In genomic region chr10:21191512-21191911, GRCh38 we compare ENCODE assay signal across 27 cellular contexts.
A peak's percentile ranks its signal among the peaks of the same experiment; 100 is the strongest.
DNase-seq lines count a peak whose midpoint lies in the region; ATAC-seq, FAIRE-seq and TF ChIP-seq lines count a peak whose summit lies in the region.
"Had no signal": no experiment of that assay in that cellular context is flagged by ENCODE, and none has a peak within 500 bp of the region (broad histone marks: within the 10 kb centered on the region; RNA-seq: fewer than 3 reads in every experiment).

No MANE protein-coding gene starts in this region.

- dilution Hi-C loops in endothelial cell of umbilical vein (cut with MboI; ENCODE audit: extremely low pct_ligation_motif_present, low sequenced_read_pairs) = no loop called here

- H3K4me3 ChIP-seq in PC-9 (no peak overlapping the region), endothelial cell of umbilical vein (replicated peaks in 1 of 3; ENCODE audit: insufficient read depth in 1 of 3, low read depth in 1 of 3, low read length in 3 of 3) (no peak overlapping the region), parathyroid adenoma (ENCODE audit: low read depth, low read length) (no peak overlapping the region)
- H3K4me3 ChIP-seq: GM23338, heart left ventricle, sigmoid colon had no signal

- H4K20me1 ChIP-seq in PC-9 (ENCODE audit: insufficient read depth) (no peaks in the 10 kb centered on the region), endothelial cell of umbilical vein (replicated peaks; ENCODE audit: control insufficient read depth, extremely low read depth, insufficient read depth, low read length) (no peaks in the 10 kb centered on the region)

- H3K9ac ChIP-seq in endothelial cell of umbilical vein (replicated peaks; ENCODE audit: extremely low read depth, insufficient read depth, low read length) = no peak overlapping the region
- H3K9ac ChIP-seq in parathyroid adenoma = no peak overlapping the region

- H3K4me1 ChIP-seq in PC-9 (replicated peaks; ENCODE audit: insufficient read depth) (peaks cover 50% of the 10 kb centered on the region), endothelial cell of umbilical vein (ENCODE audit: control insufficient read depth, extremely low read depth, insufficient read depth, low read length) (no peaks in the 10 kb centered on the region), parathyroid adenoma (peaks cover 8% of the 10 kb centered on the region)
- H3K4me1 ChIP-seq: sigmoid colon had no signal

- no peaks in the 10 kb centered on the region for H3K9me3 Mint-ChIP-seq in progenitor cell of endocrine pancreas (ENCODE audit: low read depth)

- ATAC-seq in GM18868 (IDR thresholded peaks at IDR 0.05; ENCODE audit: unreplicated experiment) = no peak
- ATAC-seq: activated CD8-positive, alpha-beta memory T cell treated with anti-CD3 and anti-CD28 coated beads, Interleukin-2, amount 10 ng/mL, durations not matched to agents 7 days and 5 days; GM23338; heart left ventricle; stimulated activated naive B cell treated with anti-CD40 and anti-IgM and Interleukin-4, amounts not matched to agents 10 μg/mL and 1 μg/mL and 100 μg/mL, for 72 hours had no signal

- no peak overlapping the region for H3K4me3 Mint-ChIP-seq in progenitor cell of endocrine pancreas (ENCODE audit: low read depth)
- H3K4me3 Mint-ChIP-seq: activated CD8-positive, alpha-beta memory T cell treated with anti-CD3 and anti-CD28 coated beads, Interleukin-2, amount 10 ng/mL, durations not matched to agents 7 days and 5 days; brain; GM23338; memory B cell; stimulated activated naive B cell treated with anti-CD40 and anti-IgM and Interleukin-4, amounts not matched to agents 10 μg/mL and 1 μg/mL and 100 μg/mL, for 72 hours had no signal

- peak overlapping the region; percentile 51 for H3K4me2 ChIP-seq in PC-9
- H3K4me2 ChIP-seq in endothelial cell of umbilical vein (ENCODE audit: insufficient read depth, low read length) = no peak overlapping the region
- H3K4me2 ChIP-seq in parathyroid adenoma (ENCODE audit: low read length) = no peak overlapping the region
- H3K4me2 ChIP-seq: GM23338 had no signal

- H3K27me3 Mint-ChIP-seq in progenitor cell of endocrine pancreas = no peaks in the 10 kb centered on the region
- H3K27me3 Mint-ChIP-seq: activated CD8-positive, alpha-beta memory T cell treated with anti-CD3 and anti-CD28 coated beads, Interleukin-2, amount 10 ng/mL, durations not matched to agents 7 days and 5 days had no signal

- TF ChIP-seq CTCF in PC-9 (conservative IDR thresholded peaks at IDR 0.05) (no peak), endothelial cell of umbilical vein (IDR thresholded peaks at IDR 0.05; ENCODE audit: extremely low read depth in 1 of 2, insufficient read depth in 1 of 2, low read depth in 1 of 2, low read length in 2 of 2) (no peak), parathyroid adenoma (IDR thresholded peaks at IDR 0.05) (no peak), progenitor cell of endocrine pancreas (IDR thresholded peaks at IDR 0.05; ENCODE audit: unreplicated experiment) (no peak)

- intact Hi-C loops in PC-9 (cut with micrococcal nuclease; ENCODE audit: unreplicated experiment) (loop anchor here (1.0 to 10.0 kb wide), 4 partner anchors 94 to 1233 kb away; partner anchors contain the start of gene NEBL), endothelial cell of umbilical vein (cut with micrococcal nuclease) (no loop called here)

- CTCF ChIA-PET in PC-9 (lab: Charles Lee) = no interaction called here
- CTCF ChIA-PET in endothelial cell of umbilical vein (lab: Charles Lee) = no interaction called here

- H3F3A ChIP-seq in PC-9 (ENCODE audit: insufficient read depth, low read depth) = peaks cover 28% of the 10 kb centered on the region

- H2AFZ ChIP-seq in PC-9 = no peak overlapping the region
- no peak overlapping the region for H2AFZ ChIP-seq in endothelial cell of umbilical vein (ENCODE audit: low read depth, low read length)
- peak overlapping the region; percentile 6 for H2AFZ ChIP-seq in parathyroid adenoma
- H2AFZ ChIP-seq: GM23338 had no signal

- H3K9me2 ChIP-seq in PC-9 (ENCODE audit: insufficient read depth) = no peaks in the 10 kb centered on the region

- POLR2A ChIA-PET in PC-9 (lab: Charles Lee; ENCODE audit: unreplicated experiment) (no interaction called here), endothelial cell of umbilical vein (lab: Charles Lee) (no interaction called here)

- H3K9me3 ChIP-seq in PC-9 (ENCODE audit: insufficient read depth, low read depth) (no peaks in the 10 kb centered on the region), endothelial cell of umbilical vein (replicated peaks; ENCODE audit: control insufficient read depth, insufficient read depth, low read length) (no peaks in the 10 kb centered on the region), parathyroid adenoma (ENCODE audit: control insufficient read depth, low read length) (no peaks in the 10 kb centered on the region)
- H3K9me3 ChIP-seq: sigmoid colon had no signal

- TF ChIP-seq POLR2A in endothelial cell of umbilical vein (IDR thresholded peaks at IDR 0.05; ENCODE audit: low read depth, low read length) = no peak

- no TSS peak for BruUV-seq in PC-9 (replicated peaks; lab: Mats Ljungman, UMichigan)
- BruUV-seq in endothelial cell of umbilical vein (replicated peaks; lab: Mats Ljungman, UMichigan) = no TSS peak

- H3K36me3 ChIP-seq in PC-9 (ENCODE audit: low read depth) = no peaks in the 10 kb centered on the region
- no peaks in the 10 kb centered on the region for H3K36me3 ChIP-seq in endothelial cell of umbilical vein (ENCODE audit: control insufficient read depth in 2 of 2, extremely low read depth in 1 of 2, insufficient read depth in 2 of 2, low read length in 2 of 2)
- H3K36me3 ChIP-seq in parathyroid adenoma (ENCODE audit: control insufficient read depth, insufficient read depth, low read length) = no peaks in the 10 kb centered on the region
- H3K36me3 ChIP-seq: heart left ventricle, sigmoid colon, WERI-Rb-1 had no signal

- H3K27me3 ChIP-seq in PC-9 (ENCODE audit: insufficient read depth, low read depth) (no peaks in the 10 kb centered on the region), endothelial cell of umbilical vein (ENCODE audit: control insufficient read depth in 2 of 2, insufficient read depth in 2 of 2, low read length in 2 of 2) (peaks cover 0 to 1% of the 10 kb centered on the region in 2 experiments), parathyroid adenoma (ENCODE audit: control insufficient read depth, insufficient read depth, low read length) (no peaks in the 10 kb centered on the region)
- H3K27me3 ChIP-seq: heart left ventricle, sigmoid colon had no signal

- no peak for FAIRE-seq in endothelial cell of umbilical vein (lab: Jason Lieb, UNC)
- FAIRE-seq: D721Med had no signal

- H3K9me1 ChIP-seq in endothelial cell of umbilical vein (replicated peaks; ENCODE audit: control insufficient read depth, extremely low read depth, insufficient read depth, low read length) = no peaks in the 10 kb centered on the region

- H3K79me2 ChIP-seq in PC-9 (ENCODE audit: low read depth) (no peaks in the 10 kb centered on the region), endothelial cell of umbilical vein (ENCODE audit: control insufficient read depth, insufficient read depth, low read length) (no peaks in the 10 kb centered on the region), parathyroid adenoma (no peaks in the 10 kb centered on the region)

- DNase-seq in ELR (ENCODE audit: low read depth) (peak; percentile 4), PC-9 (peak; percentile 30 to 95), endothelial cell of umbilical vein (ENCODE audit: low read depth, low spot score) (no peak), islet precursor cell (no peak), progenitor cell of endocrine pancreas (ENCODE audit: low spot score, unreplicated experiment) (no peak)
- no peak for DNase-seq in activated CD4-positive, alpha-beta T cell treated with anti-CD3 and anti-CD28 coated beads, Interleukin-2, amount 50 U/mL, for 48 hours
- DNase-seq: activated CD4-positive, alpha-beta T cell treated with anti-CD3 and anti-CD28 coated beads, Interleukin-2, amount 50 U/mL, for 1 hour; activated CD8-positive, alpha-beta memory T cell treated with anti-CD3 and anti-CD28 coated beads, Interleukin-2, amount 10 ng/mL, durations not matched to agents 7 days and 5 days; activated naive CD4-positive, alpha-beta T cell; activated T-cell treated with anti-CD3 and anti-CD28 coated beads, Interleukin-2, amount 50 U/mL, for 48 hours; C1 segment of cervical spinal cord; heart left ventricle; IMR-90; NCI-H1105; NCI-H2029 treated with DMSO at 0.1 percent for 48 hours; NCI-H226; NCI-H774; sigmoid colon; stimulated activated naive B cell treated with anti-CD40 and anti-IgM and Interleukin-4, amounts not matched to agents 10 μg/mL and 1 μg/mL and 100 μg/mL, for 72 hours; T-helper 9 cell; WERI-Rb-1 had no signal

- peaks cover 10% of the 10 kb centered on the region for H3K4me1 Mint-ChIP-seq in progenitor cell of endocrine pancreas (ENCODE audit: low read depth)
- H3K4me1 Mint-ChIP-seq: activated CD8-positive, alpha-beta memory T cell treated with anti-CD3 and anti-CD28 coated beads, Interleukin-2, amount 10 ng/mL, durations not matched to agents 7 days and 5 days; GM23338; memory B cell; stimulated activated naive B cell treated with anti-CD40 and anti-IgM and Interleukin-4, amounts not matched to agents 10 μg/mL and 1 μg/mL and 100 μg/mL, for 72 hours had no signal

- H3K36me3 Mint-ChIP-seq in progenitor cell of endocrine pancreas (ENCODE audit: insufficient read depth) = no peaks in the 10 kb centered on the region
- H3K36me3 Mint-ChIP-seq: activated CD8-positive, alpha-beta memory T cell treated with anti-CD3 and anti-CD28 coated beads, Interleukin-2, amount 10 ng/mL, durations not matched to agents 7 days and 5 days; brain; memory B cell; stimulated activated naive B cell treated with anti-CD40 and anti-IgM and Interleukin-4, amounts not matched to agents 10 μg/mL and 1 μg/mL and 100 μg/mL, for 72 hours had no signal

- no peak overlapping the region for H3K27ac Mint-ChIP-seq in progenitor cell of endocrine pancreas
- H3K27ac Mint-ChIP-seq: activated CD8-positive, alpha-beta memory T cell treated with anti-CD3 and anti-CD28 coated beads, Interleukin-2, amount 10 ng/mL, durations not matched to agents 7 days and 5 days; brain; GM23338; memory B cell; stimulated activated naive B cell treated with anti-CD40 and anti-IgM and Interleukin-4, amounts not matched to agents 10 μg/mL and 1 μg/mL and 100 μg/mL, for 72 hours had no signal

- peak overlapping the region; percentile 59 for H3K27ac ChIP-seq in PC-9
- H3K27ac ChIP-seq in endothelial cell of umbilical vein (ENCODE audit: insufficient read depth, low read depth, low read length) = no peak overlapping the region
- H3K27ac ChIP-seq in parathyroid adenoma = no peak overlapping the region
- H3K27ac ChIP-seq: sigmoid colon, WERI-Rb-1 had no signal

TF ChIP-seq in endothelial cell of umbilical vein, 7 proteins besides CTCF, POLR2A, EP300 and RAD21:
- TF ChIP-seq GATA2 (IDR thresholded peaks at IDR 0.05; ENCODE audit: insufficient read depth, insufficient read length, low read depth, low read length) (peak; percentile 33), MAX (IDR thresholded peaks at IDR 0.05; ENCODE audit: insufficient read depth, insufficient read length) (no peak)

Comparison
In these comparisons a context has a peak if more than half of its experiments do, and no peak if none do; other contexts are left out.
1. DNase-seq: peak in ELR (single experiment) and PC-9 (2 of 2); none in endothelial cell of umbilical vein (single experiment), activated CD4-positive, alpha-beta T cell treated with anti-CD3 and anti-CD28 coated beads, Interleukin-2, amount 50 U/mL, for 48 hours (0 of 2), islet precursor cell (single experiment) and progenitor cell of endocrine pancreas (single experiment).